ENCODE assay signal across 17 cellular contexts in genomic region chr4:137524642-137525384, GRCh38. TPM values are rescaled to one million over a fixed set of nuclear protein-coding genes. Genes with fewer than 3 reads are reported as not detected.
DNase-seq lines count a peak whose midpoint lies in the region; ATAC-seq, FAIRE-seq and TF ChIP-seq lines count a peak whose summit lies in the region.
"Had no signal": no experiment of that assay in that cellular context is flagged by ENCODE, and none has a peak within 500 bp of the region (broad histone marks: within the 10 kb centered on the region; RNA-seq: fewer than 3 reads in every experiment).

No MANE protein-coding gene starts in this region.

- no peaks in the 10 kb centered on the region for H3K79me2 ChIP-seq in endothelial cell of umbilical vein (ENCODE audit: control insufficient read depth, insufficient read depth, low read length)
- peaks cover 94% of the 10 kb centered on the region for H3K79me2 ChIP-seq in neural progenitor cell (ENCODE audit: low read depth)

- no TSS peak for BruUV-seq in endothelial cell of umbilical vein (replicated peaks; lab: Mats Ljungman, UMichigan)

- no peak overlapping the region for H3K4me3 Mint-ChIP-seq in neural progenitor cell
- H3K4me3 Mint-ChIP-seq in glutamatergic neuron (ENCODE audit: unreplicated experiment), result no peak overlapping the region
- H3K4me3 Mint-ChIP-seq: activated naive CD8-positive, alpha-beta T cell treated with anti-CD3 and anti-CD28 coated beads for 36 hours; naive thymus-derived CD4-positive, alpha-beta T cell; T-helper 2 cell treated with Interferon-gamma antibody and Interleukin-4, amounts not matched to agents 5 μg/mL and 100 μg/mL, for 36 hours had no signal

- H3K9me3 ChIP-seq in endothelial cell of umbilical vein (replicated peaks; ENCODE audit: control insufficient read depth, insufficient read depth, low read length), result no peaks in the 10 kb centered on the region
- no peaks in the 10 kb centered on the region for H3K9me3 ChIP-seq in neural progenitor cell (ENCODE audit: low read depth)
- H3K9me3 ChIP-seq in right lobe of liver, result no peaks in the 10 kb centered on the region

- CTCF ChIA-PET in endothelial cell of umbilical vein (lab: Charles Lee), result no interaction called here

- H3K27ac Mint-ChIP-seq in neural progenitor cell, result no peak overlapping the region
- no peak overlapping the region for H3K27ac Mint-ChIP-seq in glutamatergic neuron (ENCODE audit: unreplicated experiment)
- H3K27ac Mint-ChIP-seq: activated naive CD8-positive, alpha-beta T cell treated with anti-CD3 and anti-CD28 coated beads for 36 hours; naive thymus-derived CD4-positive, alpha-beta T cell; T-helper 2 cell treated with Interferon-gamma antibody and Interleukin-4, amounts not matched to agents 5 μg/mL and 100 μg/mL, for 36 hours had no signal

- peaks cover 0 to 2% of the 10 kb centered on the region in 2 experiments for H3K36me3 ChIP-seq in endothelial cell of umbilical vein (ENCODE audit: control insufficient read depth in 2 of 2, extremely low read depth in 1 of 2, insufficient read depth in 2 of 2, low read length in 2 of 2)
- H3K36me3 ChIP-seq in neural progenitor cell, result peaks cover 72% of the 10 kb centered on the region
- H3K36me3 ChIP-seq in right lobe of liver, result no peaks in the 10 kb centered on the region

- H3K27me3 ChIP-seq in endothelial cell of umbilical vein (ENCODE audit: control insufficient read depth in 2 of 2, insufficient read depth in 2 of 2, low read length in 2 of 2) (no peaks in the 10 kb centered on the region), neural progenitor cell (no peaks in the 10 kb centered on the region), right lobe of liver (no peaks in the 10 kb centered on the region)

- POLR2A ChIA-PET in endothelial cell of umbilical vein (lab: Charles Lee), result no interaction called here

- dilution Hi-C loops in endothelial cell of umbilical vein (cut with MboI; ENCODE audit: extremely low pct_ligation_motif_present, low sequenced_read_pairs), result no loop called here

- WGBS in right lobe of liver (ENCODE audit: insufficient coverage, low coverage, low lambda C conversion rate, missing lambda C conversion rate), result 33% methylated on average over 4 of the region's 4 CpGs

- no peak for ATAC-seq in right lobe of liver
- ATAC-seq: left ventricle myocardium superior; naive thymus-derived CD4-positive, alpha-beta T cell; right cardiac atrium had no signal

- intact Hi-C loops in endothelial cell of umbilical vein (cut with micrococcal nuclease) (no loop called here), right lobe of liver (cut with DNase I) (no loop called here)

- H3F3A ChIP-seq in neural progenitor cell (ENCODE audit: low read depth), result peaks cover 45% of the 10 kb centered on the region

- peak; percentile 14 for DNase-seq in AG20443 (ENCODE audit: low spot score)
- DNase-seq in NCI-H1694 (lab: John Stamatoyannopoulos, UW), result peak; percentile 11
- peak; percentile 57 for DNase-seq in endothelial cell of umbilical vein (ENCODE audit: low read depth, low spot score)
- no peak for DNase-seq in neural progenitor cell (ENCODE audit: low spot score)
- no peak for DNase-seq in NCI-H82 (lab: John Stamatoyannopoulos, UW)
- DNase-seq in urothelium cell line (ENCODE audit: low spot score), result no peak
- DNase-seq in glutamatergic neuron, result no peak
- DNase-seq in right lobe of liver, result no peak
- DNase-seq: activated naive CD8-positive, alpha-beta T cell treated with anti-CD3 and anti-CD28 coated beads for 36 hours; activated T-cell treated with anti-CD3 and anti-CD28 coated beads for 4 hours; Calu3; left ventricle myocardium superior; naive thymus-derived CD4-positive, alpha-beta T cell; NCI-H774; right cardiac atrium; stimulated activated naive CD4-positive, alpha-beta T cell treated with Interleukin-2 at 50 U/mL for 16 hours had no signal

- H3K4me1 ChIP-seq in endothelial cell of umbilical vein (ENCODE audit: control insufficient read depth, extremely low read depth, insufficient read depth, low read length) (peaks cover 2% of the 10 kb centered on the region), neural progenitor cell (peaks cover 39% of the 10 kb centered on the region), right lobe of liver (no peaks in the 10 kb centered on the region)

- H3K4me3 ChIP-seq in endothelial cell of umbilical vein (replicated peaks in 1 of 3; ENCODE audit: insufficient read depth in 1 of 3, low read depth in 1 of 3, low read length in 3 of 3), result no peak overlapping the region
- peak overlapping the region; percentile 98 for H3K4me3 ChIP-seq in neural progenitor cell
- no peak overlapping the region for H3K4me3 ChIP-seq in right lobe of liver

- H3K4me2 ChIP-seq in endothelial cell of umbilical vein (ENCODE audit: insufficient read depth, low read length), result no peak overlapping the region
- H3K4me2 ChIP-seq in neural progenitor cell, result peak overlapping the region; percentile 99

- H3K4me1 Mint-ChIP-seq in neural progenitor cell, result peaks cover 33% of the 10 kb centered on the region
- H3K4me1 Mint-ChIP-seq in glutamatergic neuron (ENCODE audit: low read depth, unreplicated experiment), result peaks cover 12% of the 10 kb centered on the region
- H3K4me1 Mint-ChIP-seq: activated naive CD8-positive, alpha-beta T cell treated with anti-CD3 and anti-CD28 coated beads for 36 hours; naive thymus-derived CD4-positive, alpha-beta T cell had no signal

- H4K20me1 ChIP-seq in endothelial cell of umbilical vein (replicated peaks; ENCODE audit: control insufficient read depth, extremely low read depth, insufficient read depth, low read length) (no peaks in the 10 kb centered on the region), neural progenitor cell (ENCODE audit: low read depth) (peaks cover 98% of the 10 kb centered on the region)

- no peak for TF ChIP-seq CTCF in endothelial cell of umbilical vein (IDR thresholded peaks at IDR 0.05; ENCODE audit: extremely low read depth in 1 of 2, insufficient read depth in 1 of 2, low read depth in 1 of 2, low read length in 2 of 2)
- no peak for TF ChIP-seq CTCF in neural progenitor cell (IDR thresholded peaks at IDR 0.05)
- no peak for TF ChIP-seq CTCF in glutamatergic neuron (IDR thresholded peaks at IDR 0.05; ENCODE audit: partially characterized antibody, unreplicated experiment)
- no peak for TF ChIP-seq CTCF in right lobe of liver (IDR thresholded peaks at IDR 0.05)

- H3K36me3 Mint-ChIP-seq in neural progenitor cell, result peaks cover 68% of the 10 kb centered on the region
- no peaks in the 10 kb centered on the region for H3K36me3 Mint-ChIP-seq in glutamatergic neuron (ENCODE audit: unreplicated experiment)
- H3K36me3 Mint-ChIP-seq: activated naive CD8-positive, alpha-beta T cell treated with anti-CD3 and anti-CD28 coated beads for 36 hours; naive thymus-derived CD4-positive, alpha-beta T cell had no signal

- FAIRE-seq in endothelial cell of umbilical vein (lab: Jason Lieb, UNC), result no peak
- no peak for FAIRE-seq in urothelium cell line (lab: Jason Lieb, UNC)

- H3K9ac ChIP-seq in endothelial cell of umbilical vein (replicated peaks; ENCODE audit: extremely low read depth, insufficient read depth, low read length) (no peak overlapping the region), neural progenitor cell (no peak overlapping the region)

- no peaks in the 10 kb centered on the region for H3K9me1 ChIP-seq in endothelial cell of umbilical vein (replicated peaks; ENCODE audit: control insufficient read depth, extremely low read depth, insufficient read depth, low read length)

- H2AFZ ChIP-seq in endothelial cell of umbilical vein (ENCODE audit: low read depth, low read length), result no peak overlapping the region
- H2AFZ ChIP-seq in neural progenitor cell (replicated peaks), result no peak overlapping the region

- TF ChIP-seq POLR2A in endothelial cell of umbilical vein (IDR thresholded peaks at IDR 0.05; ENCODE audit: low read depth, low read length) (no peak), right lobe of liver (IDR thresholded peaks at IDR 0.05) (no peak)

- H3K27me3 Mint-ChIP-seq in neural progenitor cell (ENCODE audit: insufficient read depth, low read depth) (no peaks in the 10 kb centered on the region), glutamatergic neuron (ENCODE audit: unreplicated experiment) (no peaks in the 10 kb centered on the region)
- H3K27me3 Mint-ChIP-seq: activated naive CD8-positive, alpha-beta T cell treated with anti-CD3 and anti-CD28 coated beads for 36 hours; naive thymus-derived CD4-positive, alpha-beta T cell had no signal

- H3K27ac ChIP-seq in endothelial cell of umbilical vein (ENCODE audit: insufficient read depth, low read depth, low read length) (no peak overlapping the region), neural progenitor cell (no peak overlapping the region), right lobe of liver (no peak overlapping the region)

- H3K9me3 Mint-ChIP-seq in neural progenitor cell (no peaks in the 10 kb centered on the region), glutamatergic neuron (ENCODE audit: unreplicated experiment) (no peaks in the 10 kb centered on the region)
- H3K9me3 Mint-ChIP-seq: activated naive CD8-positive, alpha-beta T cell treated with anti-CD3 and anti-CD28 coated beads for 36 hours; T-helper 2 cell treated with Interferon-gamma antibody and Interleukin-4, amounts not matched to agents 5 μg/mL and 100 μg/mL, for 36 hours had no signal

TF ChIP-seq in endothelial cell of umbilical vein, 7 proteins besides CTCF, POLR2A, EP300 and RAD21 (continues in another document):
- TF ChIP-seq MYC (IDR thresholded peaks at IDR 0.05; ENCODE audit: low read depth, low read length) (no peak), FOS (IDR thresholded peaks at IDR 0.05; ENCODE audit: borderline replicate concordance, insufficient read depth, low read length) (no peak), MAX (IDR thresholded peaks at IDR 0.05; ENCODE audit: insufficient read depth, insufficient read length) (no peak), JUN (IDR thresholded peaks at IDR 0.05; ENCODE audit: borderline replicate concordance, insufficient read depth, insufficient read length, low read depth) (no peak), EZH2 (IDR thresholded peaks at IDR 0.05; ENCODE audit: borderline replicate concordance, low read depth, low read length, severe bottlenecking) (no peak)

RNA-seq across cellular contexts. Expression of gene PCDH18, which starts 7.5 kb away (rescaled TPM):
- total RNA-seq in endothelial cell of umbilical vein (1.4 and 1.5 TPM in 2 replicates), neural progenitor cell (ENCODE audit: low replicate concordance) (162 and 220 TPM in 2 replicates), glutamatergic neuron (ENCODE audit: unreplicated experiment) (7.4 TPM), right lobe of liver (1 to 10 TPM; 1.3 to 2.6 (median 1.7) TPM)
- 1.4 and 2.2 TPM in 2 replicates for polyA plus RNA-seq in endothelial cell of umbilical vein
- 1.2 and 1.4 TPM in 2 replicates for polyA plus RNA-seq in endothelial cell of umbilical vein (2011; cell fraction: cytosol; rRNA removed)
- 2.3 and 2.4 TPM in 2 replicates for polyA plus RNA-seq in endothelial cell of umbilical vein (2011; cell fraction: nucleus; rRNA removed)
- polyA plus RNA-seq in endothelial cell of umbilical vein (2012), result 0.64 and 1.0 TPM in 2 replicates
- polyA minus RNA-seq in endothelial cell of umbilical vein, result 5.4 and 7.1 TPM in 2 replicates
- polyA minus RNA-seq in endothelial cell of umbilical vein (2011; cell fraction: cytosol; rRNA and poly(A)+ RNA removed), result not detected
- polyA minus RNA-seq in endothelial cell of umbilical vein (2011; cell fraction: nucleus; rRNA and poly(A)+ RNA removed), result 3.6 and 3.8 TPM in 2 replicates

Comparison
In these comparisons a context has a peak if more than half of its experiments do, and no peak if none do; other contexts are left out.
1. DNase-seq: peak in AG20443 (single experiment), NCI-H1694 (single experiment) and endothelial cell of umbilical vein (single experiment); none in neural progenitor cell (single experiment), NCI-H82 (single experiment), urothelium cell line (single experiment), glutamatergic neuron (single experiment) and right lobe of liver (0 of 3).
2. RNA of gene PCDH18, which starts 7.5 kb away (total RNA-seq): 162 to 220 TPM in neural progenitor cell; 7.4 TPM in glutamatergic neuron (single experiment), 1.3 to 2.6 TPM in right lobe of liver and 1.4 to 1.5 TPM in endothelial cell of umbilical vein; every median in the first group is over 10 times any median in the second.